In the genomic region with DNA sequence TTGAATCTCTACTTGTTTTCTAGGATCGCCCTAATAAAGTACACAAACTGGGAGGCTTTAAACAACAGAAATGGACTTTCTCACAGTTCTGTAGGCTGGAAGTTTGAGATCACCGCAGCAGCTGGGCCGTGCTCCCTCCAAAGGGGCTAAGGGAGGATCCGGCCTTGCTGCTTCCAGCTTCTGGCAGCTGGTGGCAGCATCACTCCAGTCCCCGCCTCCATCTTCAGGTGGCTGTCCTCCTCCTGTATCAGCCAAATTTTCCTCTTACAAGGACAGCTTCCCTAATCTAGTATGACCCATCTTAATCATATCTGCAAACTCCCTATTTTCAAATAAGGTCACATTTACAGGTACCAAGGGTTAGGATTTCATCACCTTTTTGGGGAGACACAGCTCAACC, we compare ENCODE assay signal across 8 cellular contexts.
DNase-seq lines count a peak whose midpoint lies in the region; ATAC-seq and TF ChIP-seq lines count a peak whose summit lies in the region.
"Not testable (repeated sequence)": the region's sequence is repeated elsewhere in the genome, so short reads cannot be mapped to it uniquely, and the experiment has no call there.

No MANE protein-coding gene starts in this region.

- H3K27ac ChIP-seq in angular gyrus (ENCODE audit: low read depth, low read length) (peak overlapping the region; percentile 33), heart left ventricle (peak overlapping the region in 10 of 12 donors; percentile 10 to 79 (median 72)), thoracic aorta (peak overlapping the region; percentile 70 to 72)

- not testable (repeated sequence) for TF ChIP-seq POLR2A in heart left ventricle (IDR thresholded peaks at IDR 0.05)

- peaks cover 18% of the 10 kb centered on the region for H3K4me1 Mint-ChIP-seq in HFFc6 (ENCODE audit: low read depth)

- not testable (repeated sequence) for H3K36me3 ChIP-seq in heart left ventricle, thoracic aorta

- DNase-seq in Daoy (ENCODE audit: low read depth) (peak; percentile 37), NCI-H1436 (lab: John Stamatoyannopoulos, UW) (peak; percentile 9), T follicular helper cell (ENCODE audit: low read depth) (peak; percentile 12), heart left ventricle (peak; percentile 28 to 66 (median 38)), nucleus accumbens (lab: John Stamatoyannopoulos, UW) (peak in 43 of 56 donors; percentile 7 to 71 (median 42))
- DNase-seq in HFFc6; thoracic aorta (ENCODE audit: low spot score): not testable (repeated sequence)

- H3K4me3 ChIP-seq in heart left ventricle: peak overlapping the region in 1 of 12 donors; percentile 76
- H3K4me3 ChIP-seq in thoracic aorta: not testable (repeated sequence)

- H3K27ac Mint-ChIP-seq in HFFc6: peak overlapping the region; percentile 43; the same call in 1 of the 2 replicates

- intact Hi-C loops in heart left ventricle (cut with DNase I): loop anchor here in 8 of 10 donors (1.0 to 5.0 kb wide), 4 partner anchors 160 to 180 kb away; a partner anchor contains a TSS

- peak; percentile 33; the same call in 1 of the 2 replicates for TF ChIP-seq CTCF in HFFc6 (IDR thresholded peaks at IDR 0.05)
- peak in 11 of 12 donors; percentile 10 to 58 (median 49) for TF ChIP-seq CTCF in heart left ventricle (IDR thresholded peaks at IDR 0.05)
- TF ChIP-seq CTCF in thoracic aorta (IDR thresholded peaks at IDR 0.05): not testable (repeated sequence)

- H3K9me3 Mint-ChIP-seq in HFFc6: not testable (repeated sequence)

- not testable (repeated sequence) for H3K27me3 Mint-ChIP-seq in HFFc6 (ENCODE audit: insufficient read depth)

- H3K4me1 ChIP-seq in heart left ventricle: peaks cover 0 to 24% (median 16%) of the 10 kb centered on the region in 12 donors
- peaks cover 10 to 12% of the 10 kb centered on the region in 2 donors for H3K4me1 ChIP-seq in thoracic aorta (ENCODE audit: control insufficient read depth in 1 of 2, low read depth in 2 of 2)

- WGBS in heart left ventricle, 4 donors: 23 to 29% (median 26%) methylated on average over 5 of the region's 5 CpGs

- not testable (repeated sequence) for H3K9me3 ChIP-seq in heart left ventricle, thoracic aorta

- H3K27me3 ChIP-seq in heart left ventricle; thoracic aorta (replicated peaks; ENCODE audit: insufficient read depth): not testable (repeated sequence)

- peak; percentile 44 to 84 (median 72) for ATAC-seq in heart left ventricle
- not testable (repeated sequence) for ATAC-seq in thoracic aorta (ENCODE audit: insufficient number of reproducible peaks, low FRiP score, low read depth)

- not testable (repeated sequence) for H3K36me3 Mint-ChIP-seq in HFFc6 (ENCODE audit: low read depth)

- H3K4me3 Mint-ChIP-seq in HFFc6: peak overlapping the region; percentile 94; the same call in 1 of the 2 replicates
